In the genomic region with DNA sequence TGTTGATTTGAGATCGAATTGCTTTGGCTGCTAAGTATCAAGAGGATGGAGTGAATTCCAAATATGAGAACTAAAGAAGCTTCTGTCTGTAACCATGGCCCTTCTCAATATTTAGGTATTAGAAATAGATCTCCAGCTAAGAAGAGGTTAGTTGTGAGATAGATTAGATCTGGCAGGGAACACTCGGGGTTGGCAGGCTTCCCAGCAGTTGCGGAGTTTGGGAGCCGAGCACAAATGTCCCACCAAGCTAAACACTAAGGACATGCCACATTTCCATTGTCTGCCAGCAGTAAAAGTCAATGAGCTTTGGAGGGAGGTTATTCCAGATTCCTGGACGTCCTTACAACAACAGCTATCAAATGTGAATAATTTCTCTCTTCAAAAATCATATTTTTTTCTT, we compare ENCODE assay signal across 21 cellular contexts.
"Had no signal": no experiment of that assay in that cellular context is flagged by ENCODE, and none has a peak within 500 bp of the region (broad histone marks: within the 10 kb centered on the region; RNA-seq: fewer than 3 reads in every experiment).

No MANE protein-coding gene starts in this region.

- H3K27me3 ChIP-seq: body of pancreas, foreskin keratinocyte, right atrium auricular region, tibial nerve had no signal

- H3K27ac ChIP-seq: body of pancreas, foreskin keratinocyte, lower lobe of right lung, right atrium auricular region, tibial nerve had no signal

- H3K36me3 ChIP-seq: lower lobe of right lung, right atrium auricular region, tibial nerve had no signal

- DNase-seq: activated CD4-positive, alpha-beta memory T cell treated with anti-CD3 and anti-CD28 coated beads for 36 hours; activated CD4-positive, alpha-beta T cell treated with anti-CD3 and anti-CD28 coated beads for 36 hours; activated gamma-delta T cell treated with Interleukin-2 at 50 U/mL for 16 hours; activated T-cell treated with anti-CD3 and anti-CD28 coated beads for 4 hours; body of pancreas; central memory CD4-positive, alpha-beta T cell; foreskin keratinocyte; glutamatergic neuron; hippocampal formation; islet precursor cell; left colon; lower lobe of right lung; natural killer cell; nucleus accumbens; stimulated activated CD4-positive, alpha-beta T cell treated with anti-CD3 and anti-CD28 coated beads, Interleukin-12 subunit alpha, Interleukin-12 subunit beta, amount 100 ng/mL, for 4 hours; stimulated activated CD4-positive, alpha-beta T cell treated with anti-CD3 and anti-CD28 coated beads, Interleukin-1b, Interleukin-23, amount 100 ng/mL, for 48 hours; stimulated activated CD8-positive, alpha-beta memory T cell treated with anti-CD3 and anti-CD28 coated beads, Interleukin-4, amount 100 ng/mL, for 48 hours; stimulated activated naive CD4-positive, alpha-beta T cell treated with Interleukin-2 at 50 U/mL for 16 hours had no signal

- H3K4me1 ChIP-seq: body of pancreas, foreskin keratinocyte, lower lobe of right lung, right atrium auricular region, tibial nerve had no signal

- H3K4me3 ChIP-seq: body of pancreas, lower lobe of right lung, right atrium auricular region, tibial nerve had no signal

- H3K9me3 ChIP-seq: body of pancreas, lower lobe of right lung, right atrium auricular region, tibial nerve had no signal

- ATAC-seq: activated CD4-positive, alpha-beta T cell treated with anti-CD3 and anti-CD28 coated beads for 36 hours; body of pancreas; foreskin keratinocyte; left colon; lower lobe of right lung; natural killer cell; WTC11 had no signal
